14 cellular contexts compared by ENCODE assay signal in the genomic region with DNA sequence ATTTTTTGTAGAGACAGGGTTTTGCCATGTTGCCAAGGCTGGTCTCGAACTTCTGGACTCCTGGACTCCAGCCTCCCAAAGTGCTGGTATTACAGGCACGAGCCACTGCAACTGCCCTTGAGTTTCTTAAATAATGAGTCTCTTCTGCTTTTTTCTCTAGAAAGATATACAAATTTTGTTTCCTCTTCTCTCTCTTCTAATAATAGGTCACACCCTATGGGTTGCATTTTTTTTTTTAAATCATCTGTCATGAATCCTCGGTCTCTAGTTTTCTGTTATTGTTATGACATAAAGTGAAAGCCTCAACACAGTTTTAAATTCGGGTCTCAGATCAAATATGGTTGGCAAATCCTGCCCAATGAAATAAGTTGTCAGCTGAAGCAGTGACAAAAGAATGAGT.
DNase-seq lines count a peak whose midpoint lies in the region; ATAC-seq, FAIRE-seq and TF ChIP-seq lines count a peak whose summit lies in the region.
"Had no signal": no experiment of that assay in that cellular context is flagged by ENCODE, and none has a peak within 500 bp of the region (broad histone marks: within the 10 kb centered on the region; RNA-seq: fewer than 3 reads in every experiment).

No MANE protein-coding gene starts in this region.

- ATAC-seq in HG02678 (IDR thresholded peaks at IDR 0.05; ENCODE audit: unreplicated experiment) = peak; percentile 51
- ATAC-seq in HG03520 (IDR thresholded peaks at IDR 0.05; ENCODE audit: unreplicated experiment) = peak; percentile 59
- no peak for ATAC-seq in left ventricle myocardium superior
- ATAC-seq in psoas muscle = no peak
- ATAC-seq: A549, gastroesophageal sphincter had no signal

- H3K4me1 ChIP-seq in psoas muscle = no peaks in the 10 kb centered on the region
- H3K4me1 ChIP-seq: gastroesophageal sphincter had no signal

- H3K9me3 ChIP-seq in psoas muscle = no peaks in the 10 kb centered on the region
- H3K9me3 ChIP-seq: A549, gastroesophageal sphincter had no signal

- intact Hi-C loops in CD14-positive monocyte (cut with micrococcal nuclease) (loop anchor here in 1 of 2 donors (10.0 kb wide), 1 partner anchor 55 kb away; no protein-coding TSS in a partner anchor), left ventricle myocardium superior (cut with micrococcal nuclease) (no loop called here), psoas muscle (cut with DNase I) (no loop called here)

- WGBS in psoas muscle, 3 donors = 67 to 73% (median 68%) methylated on average over 4 of the region's 4 CpGs

- H3K27ac ChIP-seq in psoas muscle = no peak overlapping the region
- H3K27ac ChIP-seq: A549, gastroesophageal sphincter had no signal

- DNase-seq in CD14-positive monocyte (ENCODE audit: low spot score) = peak; percentile 46
- DNase-seq in GM19239 (ENCODE audit: insufficient read length, low spot score) = peak; percentile 22
- no peak for DNase-seq in left ventricle myocardium superior
- DNase-seq in D721Med (ENCODE audit: insufficient read length, low spot score) = no peak
- DNase-seq in psoas muscle = no peak
- no peak for DNase-seq in COLO668 (lab: John Stamatoyannopoulos, UW; ENCODE audit: unreplicated experiment)
- DNase-seq: activated T-cell treated with anti-CD3 and anti-CD28 coated beads for 4 hours, amniotic stem cell, Karpas-422, trophoblast cell had no signal

- no peak overlapping the region for H3K4me3 ChIP-seq in psoas muscle
- H3K4me3 ChIP-seq: A549, gastroesophageal sphincter had no signal

- peaks cover 0 to 1% (median 0%) of the 10 kb centered on the region in 3 donors for H3K27me3 Mint-ChIP-seq in CD14-positive monocyte (ENCODE audit: low read depth in 3 of 3)

- H3K9me3 Mint-ChIP-seq in CD14-positive monocyte = peaks cover 0 to 2% (median 0%) of the 10 kb centered on the region in 7 donors

- no peaks in the 10 kb centered on the region for H3K27me3 ChIP-seq in psoas muscle (ENCODE audit: insufficient read depth in 3 of 3, low read length in 2 of 3)
- H3K27me3 ChIP-seq: gastroesophageal sphincter had no signal

- FAIRE-seq in GM19239 (lab: Jason Lieb, UNC) (no peak), D721Med (lab: Jason Lieb, UNC) (no peak)
- FAIRE-seq: A549 had no signal

- no peaks in the 10 kb centered on the region for H3K36me3 Mint-ChIP-seq in CD14-positive monocyte

- H3K27ac Mint-ChIP-seq in CD14-positive monocyte = peak overlapping the region in 6 of 7 donors; percentile 12 to 49 (median 26)

- H3K4me1 Mint-ChIP-seq in CD14-positive monocyte = peaks cover 12% of the 10 kb centered on the region

- no peaks in the 10 kb centered on the region for H3K36me3 ChIP-seq in psoas muscle (ENCODE audit: insufficient read depth in 1 of 2, low read depth in 1 of 2)
- H3K36me3 ChIP-seq: gastroesophageal sphincter had no signal

- TF ChIP-seq CTCF in CD14-positive monocyte (IDR thresholded peaks at IDR 0.05) (no peak), D721Med (IDR thresholded peaks at IDR 0.05; ENCODE audit: insufficient read depth, missing control alignments) (no peak), psoas muscle (IDR thresholded peaks at IDR 0.05) (no peak)

- H3K4me3 Mint-ChIP-seq in CD14-positive monocyte = peak overlapping the region in 1 of 2 donors; percentile 61

Comparison
In these comparisons a context has a peak if more than half of its experiments do, and no peak if none do; other contexts are left out.
1. DNase-seq: peak in CD14-positive monocyte (single experiment) and GM19239 (single experiment); none in left ventricle myocardium superior (single experiment), D721Med (single experiment), psoas muscle (0 of 2) and COLO668 (single experiment).
2. ATAC-seq: peak in HG02678 (single experiment) and HG03520 (single experiment); none in left ventricle myocardium superior (single experiment) and psoas muscle (0 of 4).